In genomic region chr17:49076575-49077384, GRCh38 we compare ENCODE assay signal across 1 cellular context.
A peak's percentile ranks its signal among the peaks of the same experiment; 100 is the strongest.
TF ChIP-seq lines count a peak whose summit lies in the region.

No MANE protein-coding gene starts in this region.

TF ChIP-seq in K562, 482 proteins besides CTCF, POLR2A, EP300 and RAD21 (continues in another document):
- TF ChIP-seq LCOR (CRISPR knock-in tag; IDR thresholded peaks at IDR 0.05) (peak; percentile 64; the same call in 1 of the 2 replicates), SMARCA5 (IDR thresholded peaks at IDR 0.05) (no peak), NRF1 (conservative IDR thresholded peaks at IDR 0.05 in 1 of 2, IDR thresholded peaks at IDR 0.05 in 1 of 2) (peak in 1 of 2 experiments; percentile 22; a peak in 1 of 4 replicates), NFE2 (IDR thresholded peaks at IDR 0.05; ENCODE audit: low read depth) (no peak), ETV6 (IDR thresholded peaks at IDR 0.05; ENCODE audit: borderline replicate concordance in 1 of 2, low read depth in 2 of 2, low read length in 1 of 2) (no peak), ETV6 (CRISPR knock-in tag; IDR thresholded peaks at IDR 0.05; ENCODE audit: borderline replicate concordance) (no peak), KAT2B (IDR thresholded peaks at IDR 0.05; ENCODE audit: low read depth, low read length) (no peak), MTA3 (IDR thresholded peaks at IDR 0.05; ENCODE audit: borderline replicate concordance) (no peak), PURB (CRISPR knock-in tag; IDR thresholded peaks at IDR 0.05; ENCODE audit: low read depth) (no peak), PHB2 (IDR thresholded peaks at IDR 0.05; ENCODE audit: low read depth) (no peak), ATF4 (CRISPR knock-in tag; IDR thresholded peaks at IDR 0.05) (peak; percentile 89), HES1 (IDR thresholded peaks at IDR 0.05; ENCODE audit: low read depth) (no peak), STAT5A (IDR thresholded peaks at IDR 0.05; ENCODE audit: borderline replicate concordance, low read length) (peak; percentile 29; the same call in 1 of the 2 replicates), ZBTB34 (CRISPR knock-in tag; IDR thresholded peaks at IDR 0.05) (no peak), RBM39 (optimal IDR thresholded peaks at IDR 0.05; ENCODE audit: low read depth, low read length) (no peak), CCNT2 (IDR thresholded peaks at IDR 0.05; ENCODE audit: borderline replicate concordance, extremely low read depth, insufficient read length, low read depth, low read length) (no peak), SP1 (CRISPR knock-in tag; IDR thresholded peaks at IDR 0.05) (no peak), RREB1 (CRISPR knock-in tag; IDR thresholded peaks at IDR 0.05) (peak; percentile 88), RAD51 (IDR thresholded peaks at IDR 0.05; ENCODE audit: borderline replicate concordance, low read depth) (no peak), EWSR1 (IDR thresholded peaks at IDR 0.05; ENCODE audit: borderline replicate concordance, low read depth, partially characterized antibody) (no peak), PCBP1 (IDR thresholded peaks at IDR 0.05; ENCODE audit: low read depth, low read length, poor library complexity, severe bottlenecking) (no peak), HOXB6 (CRISPR knock-in tag; IDR thresholded peaks at IDR 0.05; ENCODE audit: borderline replicate concordance) (no peak), NEUROD1 (IDR thresholded peaks at IDR 0.05; ENCODE audit: borderline replicate concordance, low read depth, low read length, partially characterized antibody) (no peak), ZNF644 (tag; IDR thresholded peaks at IDR 0.05; ENCODE audit: low read depth) (peak; percentile 96), RFX5 (IDR thresholded peaks at IDR 0.05; ENCODE audit: low read depth, low read length) (no peak), MAX (CRISPR knock-in tag; IDR thresholded peaks at IDR 0.05) (no peak), BDP1 (IDR thresholded peaks at IDR 0.05; ENCODE audit: insufficient read depth, insufficient read length) (no peak), PHF20 (IDR thresholded peaks at IDR 0.05; ENCODE audit: partially characterized antibody) (no peak), TEAD1 (CRISPR knock-in tag; IDR thresholded peaks at IDR 0.05) (peak in 1 of 2 experiments; percentile 95; a peak in 2 of 4 replicates), FOXJ3 (CRISPR knock-in tag; IDR thresholded peaks at IDR 0.05) (no peak), E4F1 (CRISPR knock-in tag; IDR thresholded peaks at IDR 0.05; ENCODE audit: borderline replicate concordance) (peak; percentile 68; the same call in 1 of the 2 replicates), ZNF57 (CRISPR knock-in tag; IDR thresholded peaks at IDR 0.05) (0 out of 2 replicates have a peak, but pooled peaks have one; percentile 58), RNF219 (CRISPR knock-in tag; IDR thresholded peaks at IDR 0.05) (no peak), CBX2 (IDR thresholded peaks at IDR 0.05; ENCODE audit: insufficient read depth, low read length, poor library complexity, severe bottlenecking) (no peak), TAF9B (IDR thresholded peaks at IDR 0.05; ENCODE audit: partially characterized antibody) (no peak), RHOXF2B (CRISPR knock-in tag; conservative IDR thresholded peaks at IDR 0.05) (no peak), ARID2 (IDR thresholded peaks at IDR 0.05) (no peak), ZNF224 (CRISPR knock-in tag; IDR thresholded peaks at IDR 0.05) (no peak), ZFP30 (CRISPR knock-in tag; IDR thresholded peaks at IDR 0.05; ENCODE audit: borderline replicate concordance) (no peak), ZNF766 (CRISPR knock-in tag; conservative IDR thresholded peaks at IDR 0.05) (peak; percentile 98), NR2C2 (CRISPR knock-in tag; IDR thresholded peaks at IDR 0.05) (no peak), NR2C2 (tag; IDR thresholded peaks at IDR 0.05) (peak; percentile 83), ZNF609 (CRISPR knock-in tag; IDR thresholded peaks at IDR 0.05; ENCODE audit: borderline replicate concordance) (no peak), FOXM1 (IDR thresholded peaks at IDR 0.05; ENCODE audit: low read depth) (no peak), FOXM1 (CRISPR knock-in tag; IDR thresholded peaks at IDR 0.05; ENCODE audit: low read depth) (no peak), RUNX1 (IDR thresholded peaks at IDR 0.05; ENCODE audit: low read depth) (no peak), ZSCAN29 (IDR thresholded peaks at IDR 0.05) (no peak)
